ENCODE assay signal across 15 cellular contexts in genomic region chr5:64180661-64181343, GRCh38. TPM values are rescaled to one million over a fixed set of nuclear protein-coding genes. Genes with fewer than 3 reads are reported as not detected.
A peak's percentile ranks its signal among the peaks of the same experiment; 100 is the strongest.
DNase-seq lines count a peak whose midpoint lies in the region; ATAC-seq and TF ChIP-seq lines count a peak whose summit lies in the region.
"Had no signal": no experiment of that assay in that cellular context is flagged by ENCODE, and none has a peak within 500 bp of the region (broad histone marks: within the 10 kb centered on the region; RNA-seq: fewer than 3 reads in every experiment).

No MANE protein-coding gene starts in this region.

- H3K36me3 ChIP-seq in right atrium auricular region, result no peaks in the 10 kb centered on the region
- H3K36me3 ChIP-seq in MG63, result no peaks in the 10 kb centered on the region

- H3K4me1 Mint-ChIP-seq in activated CD8-positive, alpha-beta T cell treated with anti-CD3 and anti-CD28 coated beads, Interleukin-2, amount 10 ng/mL, durations not matched to agents 7 days and 5 days (ENCODE audit: low read depth), result no peaks in the 10 kb centered on the region
- H3K4me1 Mint-ChIP-seq: activated naive CD8-positive, alpha-beta T cell treated with anti-CD3 and anti-CD28 coated beads for 36 hours; CD14-positive monocyte; immature natural killer cell had no signal

- POLR2A ChIA-PET in activated CD8-positive, alpha-beta T cell treated with anti-CD3 and anti-CD28 coated beads, Interleukin-2, amount 10 ng/mL, durations not matched to agents 7 days and 5 days (lab: Charles Lee), result no interaction called here

- H3K4me1 ChIP-seq in right atrium auricular region, result peaks cover 0 to 14% of the 10 kb centered on the region in 2 donors

- no peak overlapping the region for H3K27ac Mint-ChIP-seq in activated CD8-positive, alpha-beta T cell treated with anti-CD3 and anti-CD28 coated beads, Interleukin-2, amount 10 ng/mL, durations not matched to agents 7 days and 5 days
- H3K27ac Mint-ChIP-seq: activated naive CD8-positive, alpha-beta T cell treated with anti-CD3 and anti-CD28 coated beads for 36 hours; CD14-positive monocyte; immature natural killer cell had no signal

- no peaks in the 10 kb centered on the region for H3K27me3 Mint-ChIP-seq in activated CD8-positive, alpha-beta T cell treated with anti-CD3 and anti-CD28 coated beads, Interleukin-2, amount 10 ng/mL, durations not matched to agents 7 days and 5 days (ENCODE audit: low read depth)
- H3K27me3 Mint-ChIP-seq: activated naive CD8-positive, alpha-beta T cell treated with anti-CD3 and anti-CD28 coated beads for 36 hours had no signal

- no peaks in the 10 kb centered on the region for H3K36me3 Mint-ChIP-seq in activated CD8-positive, alpha-beta T cell treated with anti-CD3 and anti-CD28 coated beads, Interleukin-2, amount 10 ng/mL, durations not matched to agents 7 days and 5 days (ENCODE audit: low read depth)
- H3K36me3 Mint-ChIP-seq: activated naive CD8-positive, alpha-beta T cell treated with anti-CD3 and anti-CD28 coated beads for 36 hours; CD14-positive monocyte; immature natural killer cell had no signal

- H3K27me3 ChIP-seq in right atrium auricular region (no peaks in the 10 kb centered on the region), MG63 (no peaks in the 10 kb centered on the region)

- H3K27ac ChIP-seq in right atrium auricular region, result peak overlapping the region; percentile 62 to 67
- H3K27ac ChIP-seq: HL-60 had no signal

- H3K4me3 Mint-ChIP-seq in activated CD8-positive, alpha-beta T cell treated with anti-CD3 and anti-CD28 coated beads, Interleukin-2, amount 10 ng/mL, durations not matched to agents 7 days and 5 days, result no peak overlapping the region
- H3K4me3 Mint-ChIP-seq: activated naive CD8-positive, alpha-beta T cell treated with anti-CD3 and anti-CD28 coated beads for 36 hours; CD14-positive monocyte; immature natural killer cell had no signal

- H3K4me3 ChIP-seq in cardiac fibroblast (replicated peaks in 1 of 2; ENCODE audit: low read depth in 2 of 2, low read length in 2 of 2) (no peak overlapping the region), right atrium auricular region (peak overlapping the region in 1 of 2 donors; percentile 0), MG63 (no peak overlapping the region)

- peaks cover 5% of the 10 kb centered on the region for H3K9me3 Mint-ChIP-seq in activated CD8-positive, alpha-beta T cell treated with anti-CD3 and anti-CD28 coated beads, Interleukin-2, amount 10 ng/mL, durations not matched to agents 7 days and 5 days (ENCODE audit: insufficient read depth)

- DNase-seq in M059J (ENCODE audit: low read depth) (peak; percentile 7), cardiac fibroblast (ENCODE audit: low read depth in 2 of 2) (peak; percentile 14 to 44), right atrium auricular region (ENCODE audit: low spot score) (no peak), stromal cell of bone marrow (ENCODE audit: low read depth) (peak; percentile 17), NCI-H2227 treated with DMSO at 0.1 percent for 48 hours (lab: John Stamatoyannopoulos, UW) (no peak), MG63 (no peak)
- DNase-seq in activated CD8-positive, alpha-beta T cell treated with anti-CD3 and anti-CD28 coated beads, Interleukin-2, amount 10 ng/mL, durations not matched to agents 7 days and 5 days, result no peak
- DNase-seq: activated CD4-positive, CD25-positive, alpha-beta regulatory T cell treated with anti-CD3 and anti-CD28 coated beads, Interleukin-2, amount 50 U/mL, for 72 hours; activated naive CD8-positive, alpha-beta T cell treated with anti-CD3 and anti-CD28 coated beads for 36 hours; foreskin fibroblast; immature natural killer cell; stimulated activated naive CD4-positive, alpha-beta T cell; SW 1271 had no signal

- CTCF ChIA-PET in activated CD8-positive, alpha-beta T cell treated with anti-CD3 and anti-CD28 coated beads, Interleukin-2, amount 10 ng/mL, durations not matched to agents 7 days and 5 days (lab: Charles Lee), result no interaction called here

- ATAC-seq in activated CD8-positive, alpha-beta T cell treated with anti-CD3 and anti-CD28 coated beads, Interleukin-2, amount 10 ng/mL, durations not matched to agents 7 days and 5 days, result no peak

- TF ChIP-seq CTCF in cardiac fibroblast (IDR thresholded peaks at IDR 0.05; ENCODE audit: low read depth, low read length), result no peak
- no peak for TF ChIP-seq CTCF in right atrium auricular region (IDR thresholded peaks at IDR 0.05)

- peaks cover 0 to under 1% of the 10 kb centered on the region in 2 donors for H3K9me3 ChIP-seq in right atrium auricular region
- no peaks in the 10 kb centered on the region for H3K9me3 ChIP-seq in MG63

RNA-seq across cellular contexts. Expression of gene RNF180, which starts 15.2 kb away (rescaled TPM):
- not detected in 2 replicates for total RNA-seq in M059J (2014; rRNA removed; shearing (Covaris generic))
- total RNA-seq in right atrium auricular region, result 10 to 100 TPM; 17.8 to 21.1 TPM
- not detected for total RNA-seq in activated CD8-positive, alpha-beta T cell treated with anti-CD3 and anti-CD28 coated beads, Interleukin-2, amount 10 ng/mL, durations not matched to agents 7 days and 5 days
- 0.10 TPM in 1 of 2 replicates, not detected in the other for total RNA-seq in MG63 (2014; rRNA removed; shearing (Covaris generic); ENCODE audit: low replicate concordance)
- total RNA-seq: activated naive CD8-positive, alpha-beta T cell treated with anti-CD3 and anti-CD28 coated beads for 36 hours had no signal

Comparison
In these comparisons a context has a peak if more than half of its experiments do, and no peak if none do; other contexts are left out.
1. DNase-seq: peak in M059J (single experiment), cardiac fibroblast (2 of 2) and stromal cell of bone marrow (single experiment); none in right atrium auricular region (single experiment), activated CD8-positive, alpha-beta T cell treated with anti-CD3 and anti-CD28 coated beads, Interleukin-2, amount 10 ng/mL, durations not matched to agents 7 days and 5 days (single experiment), NCI-H2227 treated with DMSO at 0.1 percent for 48 hours (single experiment) and MG63 (single experiment).
2. RNA of gene RNF180, which starts 15.2 kb away (total RNA-seq): 17.8 to 21.1 TPM in right atrium auricular region; 0.10 TPM in MG63, not detected in M059J and not detected in activated CD8-positive, alpha-beta T cell treated with anti-CD3 and anti-CD28 coated beads, Interleukin-2, amount 10 ng/mL, durations not matched to agents 7 days and 5 days; every median in the first group is over 10 times any median in the second.